Comparison of ENCODE assay signal across 1 cellular context in the genomic region with DNA sequence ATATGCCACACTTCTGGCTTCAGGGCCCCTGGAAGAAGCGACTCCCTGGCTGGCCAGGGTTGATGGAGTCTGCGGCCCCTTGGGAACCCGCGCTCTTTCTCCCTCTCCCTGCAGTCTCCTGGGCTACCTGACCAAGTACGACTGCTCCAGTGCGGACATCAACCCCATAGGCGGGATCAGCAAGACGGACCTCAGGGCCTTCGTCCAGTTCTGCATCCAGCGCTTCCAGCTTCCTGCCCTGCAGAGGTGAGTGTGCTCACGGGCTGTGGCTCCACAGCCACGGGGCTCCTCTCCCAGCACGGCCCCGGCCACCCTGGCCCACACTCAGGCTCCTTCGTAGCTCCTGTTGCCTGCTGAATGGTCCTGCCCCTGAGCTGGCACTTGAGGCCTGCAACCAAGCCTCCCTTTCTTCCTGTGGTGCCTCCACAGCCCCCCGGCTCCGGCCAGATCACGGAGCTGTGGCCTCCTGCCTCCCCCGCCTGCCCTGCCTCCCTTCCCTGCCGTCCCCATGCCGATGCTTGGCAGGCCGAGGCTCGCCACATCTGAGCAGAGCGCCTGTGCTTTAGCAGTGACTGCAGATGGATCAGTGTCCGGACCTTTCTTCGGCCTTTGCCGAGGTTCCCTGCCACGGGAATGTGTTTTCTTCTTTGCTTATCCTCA.
TF ChIP-seq lines count a peak whose summit lies in the region.

No MANE protein-coding gene starts in this region.

TF ChIP-seq in HepG2, 621 proteins besides CTCF, POLR2A, EP300 and RAD21:
- TF ChIP-seq ZNF44 (CRISPR knock-in tag; IDR thresholded peaks at IDR 0.05) (no peak), PRMT3 (CRISPR knock-in tag; IDR thresholded peaks at IDR 0.05; ENCODE audit: borderline replicate concordance, low read depth) (no peak), SKI (IDR thresholded peaks at IDR 0.05; ENCODE audit: partially characterized antibody) (no peak), ZSCAN31 (CRISPR knock-in tag; IDR thresholded peaks at IDR 0.05; ENCODE audit: low read depth) (no peak), ZNF780A (CRISPR knock-in tag; IDR thresholded peaks at IDR 0.05) (no peak), ZC3H13 (CRISPR knock-in tag; IDR thresholded peaks at IDR 0.05) (no peak), ZNF329 (CRISPR knock-in tag; IDR thresholded peaks at IDR 0.05; ENCODE audit: low read depth) (no peak), CREB1 (IDR thresholded peaks at IDR 0.05) (no peak), CREB1 (CRISPR knock-in tag; IDR thresholded peaks at IDR 0.05) (no peak), ZNF224 (CRISPR knock-in tag; IDR thresholded peaks at IDR 0.05) (no peak), ZNF703 (CRISPR knock-in tag; IDR thresholded peaks at IDR 0.05; ENCODE audit: borderline replicate concordance) (no peak), EHMT2 (IDR thresholded peaks at IDR 0.05; ENCODE audit: borderline replicate concordance, low read depth, low read length) (no peak), ZNF878 (CRISPR knock-in tag; IDR thresholded peaks at IDR 0.05) (no peak), GZF1 (CRISPR knock-in tag; IDR thresholded peaks at IDR 0.05) (no peak)
